In genomic region chr13:33671560-33671959, GRCh38 we compare ENCODE assay signal across 11 cellular contexts.
"Had no signal": no experiment of that assay in that cellular context is flagged by ENCODE, and none has a peak within 500 bp of the region (broad histone marks: within the 10 kb centered on the region; RNA-seq: fewer than 3 reads in every experiment).

No MANE protein-coding gene starts in this region.

- H3K4me3 Mint-ChIP-seq: GM23338, H9, HFFc6 had no signal

- ATAC-seq: GM23338, HCT116 had no signal

- DNase-seq: GM23248, GOT3, H7, H9, HCEC 1CT, HFFc6 had no signal

- H3K4me2 ChIP-seq: GM23338 had no signal

- H3K4me3 ChIP-seq: GM23248, GM23338, HAP-1 had no signal

- H3K27ac ChIP-seq: GM23248 had no signal

- FAIRE-seq: H1, H54 had no signal

- H3K4me1 Mint-ChIP-seq: GM23338 had no signal

- H3K9me3 ChIP-seq: HAP-1 had no signal

- H3K4me1 ChIP-seq: HAP-1 had no signal

- H3K27ac Mint-ChIP-seq: GM23338, H9, HFFc6 had no signal

- H3K9me3 Mint-ChIP-seq: GM23338, H9, HFFc6 had no signal
